ENCODE assay signal across 1 cellular context in the genomic region with DNA sequence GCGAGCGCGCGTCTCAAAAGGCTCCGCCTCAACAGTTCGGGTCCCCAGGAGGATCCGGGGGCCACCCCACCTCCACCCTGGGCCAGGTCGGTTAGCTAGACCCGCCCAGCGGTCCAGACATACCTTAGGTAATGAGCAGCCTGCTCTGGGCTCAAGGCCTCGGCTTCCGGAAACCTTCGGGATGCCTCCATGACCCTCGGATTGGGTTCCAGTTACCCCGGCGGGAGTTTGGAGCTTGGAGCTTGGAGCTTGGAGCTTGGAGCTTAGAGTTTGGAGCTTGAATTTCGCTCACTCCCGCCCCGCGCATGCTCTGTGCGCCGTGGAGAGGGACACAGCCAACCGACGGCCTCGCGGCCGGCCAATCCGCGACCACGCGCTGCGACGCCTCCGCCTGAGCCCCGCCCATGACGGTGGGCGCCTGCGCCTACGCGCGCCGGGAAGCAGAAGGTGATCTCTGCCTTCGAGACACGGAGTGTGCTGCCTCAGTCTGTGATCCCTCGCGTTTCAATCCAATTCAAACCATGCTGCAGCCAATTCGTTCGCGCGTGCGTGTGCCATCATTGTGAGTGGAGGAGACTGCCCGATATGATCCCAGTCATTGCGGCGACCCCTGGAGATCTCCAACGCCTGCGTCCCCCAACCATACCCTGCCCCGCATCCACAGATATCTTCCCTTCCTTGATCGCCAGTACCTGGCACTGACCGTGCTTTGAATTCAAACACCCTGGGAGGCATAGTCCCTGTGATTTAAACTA.
TF ChIP-seq lines count a peak whose summit lies in the region.

A gene with protein sequence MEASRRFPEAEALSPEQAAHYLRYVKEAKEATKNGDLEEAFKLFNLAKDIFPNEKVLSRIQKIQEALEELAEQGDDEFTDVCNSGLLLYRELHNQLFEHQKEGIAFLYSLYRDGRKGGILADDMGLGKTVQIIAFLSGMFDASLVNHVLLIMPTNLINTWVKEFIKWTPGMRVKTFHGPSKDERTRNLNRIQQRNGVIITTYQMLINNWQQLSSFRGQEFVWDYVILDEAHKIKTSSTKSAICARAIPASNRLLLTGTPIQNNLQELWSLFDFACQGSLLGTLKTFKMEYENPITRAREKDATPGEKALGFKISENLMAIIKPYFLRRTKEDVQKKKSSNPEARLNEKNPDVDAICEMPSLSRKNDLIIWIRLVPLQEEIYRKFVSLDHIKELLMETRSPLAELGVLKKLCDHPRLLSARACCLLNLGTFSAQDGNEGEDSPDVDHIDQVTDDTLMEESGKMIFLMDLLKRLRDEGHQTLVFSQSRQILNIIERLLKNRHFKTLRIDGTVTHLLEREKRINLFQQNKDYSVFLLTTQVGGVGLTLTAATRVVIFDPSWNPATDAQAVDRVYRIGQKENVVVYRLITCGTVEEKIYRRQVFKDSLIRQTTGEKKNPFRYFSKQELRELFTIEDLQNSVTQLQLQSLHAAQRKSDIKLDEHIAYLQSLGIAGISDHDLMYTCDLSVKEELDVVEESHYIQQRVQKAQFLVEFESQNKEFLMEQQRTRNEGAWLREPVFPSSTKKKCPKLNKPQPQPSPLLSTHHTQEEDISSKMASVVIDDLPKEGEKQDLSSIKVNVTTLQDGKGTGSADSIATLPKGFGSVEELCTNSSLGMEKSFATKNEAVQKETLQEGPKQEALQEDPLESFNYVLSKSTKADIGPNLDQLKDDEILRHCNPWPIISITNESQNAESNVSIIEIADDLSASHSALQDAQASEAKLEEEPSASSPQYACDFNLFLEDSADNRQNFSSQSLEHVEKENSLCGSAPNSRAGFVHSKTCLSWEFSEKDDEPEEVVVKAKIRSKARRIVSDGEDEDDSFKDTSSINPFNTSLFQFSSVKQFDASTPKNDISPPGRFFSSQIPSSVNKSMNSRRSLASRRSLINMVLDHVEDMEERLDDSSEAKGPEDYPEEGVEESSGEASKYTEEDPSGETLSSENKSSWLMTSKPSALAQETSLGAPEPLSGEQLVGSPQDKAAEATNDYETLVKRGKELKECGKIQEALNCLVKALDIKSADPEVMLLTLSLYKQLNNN (minus strand): TSS at position 307 of the 755 bp plus-strand sequence. CDS start 116 bp downstream, at position 191.

TF ChIP-seq in GM12878, 131 proteins besides CTCF, POLR2A, EP300 and RAD21 (continued from another document):
- TF ChIP-seq, protein P1, sequence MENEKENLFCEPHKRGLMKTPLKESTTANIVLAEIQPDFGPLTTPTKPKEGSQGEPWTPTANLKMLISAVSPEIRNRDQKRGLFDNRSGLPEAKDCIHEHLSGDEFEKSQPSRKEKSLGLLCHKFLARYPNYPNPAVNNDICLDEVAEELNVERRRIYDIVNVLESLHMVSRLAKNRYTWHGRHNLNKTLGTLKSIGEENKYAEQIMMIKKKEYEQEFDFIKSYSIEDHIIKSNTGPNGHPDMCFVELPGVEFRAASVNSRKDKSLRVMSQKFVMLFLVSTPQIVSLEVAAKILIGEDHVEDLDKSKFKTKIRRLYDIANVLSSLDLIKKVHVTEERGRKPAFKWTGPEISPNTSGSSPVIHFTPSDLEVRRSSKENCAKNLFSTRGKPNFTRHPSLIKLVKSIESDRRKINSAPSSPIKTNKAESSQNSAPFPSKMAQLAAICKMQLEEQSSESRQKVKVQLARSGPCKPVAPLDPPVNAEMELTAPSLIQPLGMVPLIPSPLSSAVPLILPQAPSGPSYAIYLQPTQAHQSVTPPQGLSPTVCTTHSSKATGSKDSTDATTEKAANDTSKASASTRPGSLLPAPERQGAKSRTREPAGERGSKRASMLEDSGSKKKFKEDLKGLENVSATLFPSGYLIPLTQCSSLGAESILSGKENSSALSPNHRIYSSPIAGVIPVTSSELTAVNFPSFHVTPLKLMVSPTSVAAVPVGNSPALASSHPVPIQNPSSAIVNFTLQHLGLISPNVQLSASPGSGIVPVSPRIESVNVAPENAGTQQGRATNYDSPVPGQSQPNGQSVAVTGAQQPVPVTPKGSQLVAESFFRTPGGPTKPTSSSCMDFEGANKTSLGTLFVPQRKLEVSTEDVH (IDR thresholded peaks at IDR 0.05; ENCODE audit: low read depth, partially characterized antibody): no peak
- TF ChIP-seq NFYA (IDR thresholded peaks at IDR 0.05; ENCODE audit: borderline replicate concordance, low read depth, low read length) (no peak), TAF1 (IDR thresholded peaks at IDR 0.05; ENCODE audit: borderline replicate concordance, low read depth, low read length) (peak; percentile 61), NR2F1 (conservative IDR thresholded peaks at IDR 0.05) (no peak), MYB (IDR thresholded peaks at IDR 0.05; ENCODE audit: borderline replicate concordance, low read depth, low read length) (no peak), RCOR1 (conservative IDR thresholded peaks at IDR 0.05; ENCODE audit: low read depth, low read length) (no peak), RELA (IDR thresholded peaks at IDR 0.05; ENCODE audit: borderline replicate concordance, partially characterized antibody) (no peak), BMI1 (IDR thresholded peaks at IDR 0.05; ENCODE audit: borderline replicate concordance) (no peak), TBL1XR1 (IDR thresholded peaks at IDR 0.05; ENCODE audit: low read depth, low read length) (no peak)
- TF ChIP-seq, protein P2, sequence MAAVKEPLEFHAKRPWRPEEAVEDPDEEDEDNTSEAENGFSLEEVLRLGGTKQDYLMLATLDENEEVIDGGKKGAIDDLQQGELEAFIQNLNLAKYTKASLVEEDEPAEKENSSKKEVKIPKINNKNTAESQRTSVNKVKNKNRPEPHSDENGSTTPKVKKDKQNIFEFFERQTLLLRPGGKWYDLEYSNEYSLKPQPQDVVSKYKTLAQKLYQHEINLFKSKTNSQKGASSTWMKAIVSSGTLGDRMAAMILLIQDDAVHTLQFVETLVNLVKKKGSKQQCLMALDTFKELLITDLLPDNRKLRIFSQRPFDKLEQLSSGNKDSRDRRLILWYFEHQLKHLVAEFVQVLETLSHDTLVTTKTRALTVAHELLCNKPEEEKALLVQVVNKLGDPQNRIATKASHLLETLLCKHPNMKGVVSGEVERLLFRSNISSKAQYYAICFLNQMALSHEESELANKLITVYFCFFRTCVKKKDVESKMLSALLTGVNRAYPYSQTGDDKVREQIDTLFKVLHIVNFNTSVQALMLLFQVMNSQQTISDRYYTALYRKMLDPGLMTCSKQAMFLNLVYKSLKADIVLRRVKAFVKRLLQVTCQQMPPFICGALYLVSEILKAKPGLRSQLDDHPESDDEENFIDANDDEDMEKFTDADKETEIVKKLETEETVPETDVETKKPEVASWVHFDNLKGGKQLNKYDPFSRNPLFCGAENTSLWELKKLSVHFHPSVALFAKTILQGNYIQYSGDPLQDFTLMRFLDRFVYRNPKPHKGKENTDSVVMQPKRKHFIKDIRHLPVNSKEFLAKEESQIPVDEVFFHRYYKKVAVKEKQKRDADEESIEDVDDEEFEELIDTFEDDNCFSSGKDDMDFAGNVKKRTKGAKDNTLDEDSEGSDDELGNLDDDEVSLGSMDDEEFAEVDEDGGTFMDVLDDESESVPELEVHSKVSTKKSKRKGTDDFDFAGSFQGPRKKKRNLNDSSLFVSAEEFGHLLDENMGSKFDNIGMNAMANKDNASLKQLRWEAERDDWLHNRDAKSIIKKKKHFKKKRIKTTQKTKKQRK (IDR thresholded peaks at IDR 0.05; ENCODE audit: low read depth, low read length): no peak
- TF ChIP-seq, protein P3, sequence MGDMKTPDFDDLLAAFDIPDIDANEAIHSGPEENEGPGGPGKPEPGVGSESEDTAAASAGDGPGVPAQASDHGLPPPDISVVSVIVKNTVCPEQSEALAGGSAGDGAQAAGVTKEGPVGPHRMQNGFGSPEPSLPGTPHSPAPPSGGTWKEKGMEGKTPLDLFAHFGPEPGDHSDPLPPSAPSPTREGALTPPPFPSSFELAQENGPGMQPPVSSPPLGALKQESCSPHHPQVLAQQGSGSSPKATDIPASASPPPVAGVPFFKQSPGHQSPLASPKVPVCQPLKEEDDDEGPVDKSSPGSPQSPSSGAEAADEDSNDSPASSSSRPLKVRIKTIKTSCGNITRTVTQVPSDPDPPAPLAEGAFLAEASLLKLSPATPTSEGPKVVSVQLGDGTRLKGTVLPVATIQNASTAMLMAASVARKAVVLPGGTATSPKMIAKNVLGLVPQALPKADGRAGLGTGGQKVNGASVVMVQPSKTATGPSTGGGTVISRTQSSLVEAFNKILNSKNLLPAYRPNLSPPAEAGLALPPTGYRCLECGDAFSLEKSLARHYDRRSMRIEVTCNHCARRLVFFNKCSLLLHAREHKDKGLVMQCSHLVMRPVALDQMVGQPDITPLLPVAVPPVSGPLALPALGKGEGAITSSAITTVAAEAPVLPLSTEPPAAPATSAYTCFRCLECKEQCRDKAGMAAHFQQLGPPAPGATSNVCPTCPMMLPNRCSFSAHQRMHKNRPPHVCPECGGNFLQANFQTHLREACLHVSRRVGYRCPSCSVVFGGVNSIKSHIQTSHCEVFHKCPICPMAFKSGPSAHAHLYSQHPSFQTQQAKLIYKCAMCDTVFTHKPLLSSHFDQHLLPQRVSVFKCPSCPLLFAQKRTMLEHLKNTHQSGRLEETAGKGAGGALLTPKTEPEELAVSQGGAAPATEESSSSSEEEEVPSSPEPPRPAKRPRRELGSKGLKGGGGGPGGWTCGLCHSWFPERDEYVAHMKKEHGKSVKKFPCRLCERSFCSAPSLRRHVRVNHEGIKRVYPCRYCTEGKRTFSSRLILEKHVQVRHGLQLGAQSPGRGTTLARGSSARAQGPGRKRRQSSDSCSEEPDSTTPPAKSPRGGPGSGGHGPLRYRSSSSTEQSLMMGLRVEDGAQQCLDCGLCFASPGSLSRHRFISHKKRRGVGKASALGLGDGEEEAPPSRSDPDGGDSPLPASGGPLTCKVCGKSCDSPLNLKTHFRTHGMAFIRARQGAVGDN (IDR thresholded peaks at IDR 0.05): peak; percentile 41; the same call in 1 of the 2 replicates
- TF ChIP-seq, protein P4, sequence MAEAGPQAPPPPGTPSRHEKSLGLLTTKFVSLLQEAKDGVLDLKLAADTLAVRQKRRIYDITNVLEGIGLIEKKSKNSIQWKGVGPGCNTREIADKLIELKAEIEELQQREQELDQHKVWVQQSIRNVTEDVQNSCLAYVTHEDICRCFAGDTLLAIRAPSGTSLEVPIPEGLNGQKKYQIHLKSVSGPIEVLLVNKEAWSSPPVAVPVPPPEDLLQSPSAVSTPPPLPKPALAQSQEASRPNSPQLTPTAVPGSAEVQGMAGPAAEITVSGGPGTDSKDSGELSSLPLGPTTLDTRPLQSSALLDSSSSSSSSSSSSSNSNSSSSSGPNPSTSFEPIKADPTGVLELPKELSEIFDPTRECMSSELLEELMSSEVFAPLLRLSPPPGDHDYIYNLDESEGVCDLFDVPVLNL (IDR thresholded peaks at IDR 0.05; ENCODE audit: low read depth, low read length): peak; percentile 89
- TF ChIP-seq, protein P5, sequence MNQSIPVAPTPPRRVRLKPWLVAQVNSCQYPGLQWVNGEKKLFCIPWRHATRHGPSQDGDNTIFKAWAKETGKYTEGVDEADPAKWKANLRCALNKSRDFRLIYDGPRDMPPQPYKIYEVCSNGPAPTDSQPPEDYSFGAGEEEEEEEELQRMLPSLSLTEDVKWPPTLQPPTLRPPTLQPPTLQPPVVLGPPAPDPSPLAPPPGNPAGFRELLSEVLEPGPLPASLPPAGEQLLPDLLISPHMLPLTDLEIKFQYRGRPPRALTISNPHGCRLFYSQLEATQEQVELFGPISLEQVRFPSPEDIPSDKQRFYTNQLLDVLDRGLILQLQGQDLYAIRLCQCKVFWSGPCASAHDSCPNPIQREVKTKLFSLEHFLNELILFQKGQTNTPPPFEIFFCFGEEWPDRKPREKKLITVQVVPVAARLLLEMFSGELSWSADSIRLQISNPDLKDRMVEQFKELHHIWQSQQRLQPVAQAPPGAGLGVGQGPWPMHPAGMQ (IDR thresholded peaks at IDR 0.05; ENCODE audit: borderline replicate concordance): no peak
